1 cellular context compared by ENCODE assay signal in genomic region chr9:734831-735511, GRCh38.
TF ChIP-seq lines count a peak whose summit lies in the region.

No MANE protein-coding gene starts in this region.

TF ChIP-seq in HepG2, 621 proteins besides CTCF, POLR2A, EP300 and RAD21 (continued from another document and continues in another):
- TF ChIP-seq, protein P1, sequence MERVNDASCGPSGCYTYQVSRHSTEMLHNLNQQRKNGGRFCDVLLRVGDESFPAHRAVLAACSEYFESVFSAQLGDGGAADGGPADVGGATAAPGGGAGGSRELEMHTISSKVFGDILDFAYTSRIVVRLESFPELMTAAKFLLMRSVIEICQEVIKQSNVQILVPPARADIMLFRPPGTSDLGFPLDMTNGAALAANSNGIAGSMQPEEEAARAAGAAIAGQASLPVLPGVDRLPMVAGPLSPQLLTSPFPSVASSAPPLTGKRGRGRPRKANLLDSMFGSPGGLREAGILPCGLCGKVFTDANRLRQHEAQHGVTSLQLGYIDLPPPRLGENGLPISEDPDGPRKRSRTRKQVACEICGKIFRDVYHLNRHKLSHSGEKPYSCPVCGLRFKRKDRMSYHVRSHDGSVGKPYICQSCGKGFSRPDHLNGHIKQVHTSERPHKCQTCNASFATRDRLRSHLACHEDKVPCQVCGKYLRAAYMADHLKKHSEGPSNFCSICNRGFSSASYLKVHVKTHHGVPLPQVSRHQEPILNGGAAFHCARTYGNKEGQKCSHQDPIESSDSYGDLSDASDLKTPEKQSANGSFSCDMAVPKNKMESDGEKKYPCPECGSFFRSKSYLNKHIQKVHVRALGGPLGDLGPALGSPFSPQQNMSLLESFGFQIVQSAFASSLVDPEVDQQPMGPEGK (CRISPR knock-in tag; IDR thresholded peaks at IDR 0.05), result no peak
- TF ChIP-seq, protein P2, sequence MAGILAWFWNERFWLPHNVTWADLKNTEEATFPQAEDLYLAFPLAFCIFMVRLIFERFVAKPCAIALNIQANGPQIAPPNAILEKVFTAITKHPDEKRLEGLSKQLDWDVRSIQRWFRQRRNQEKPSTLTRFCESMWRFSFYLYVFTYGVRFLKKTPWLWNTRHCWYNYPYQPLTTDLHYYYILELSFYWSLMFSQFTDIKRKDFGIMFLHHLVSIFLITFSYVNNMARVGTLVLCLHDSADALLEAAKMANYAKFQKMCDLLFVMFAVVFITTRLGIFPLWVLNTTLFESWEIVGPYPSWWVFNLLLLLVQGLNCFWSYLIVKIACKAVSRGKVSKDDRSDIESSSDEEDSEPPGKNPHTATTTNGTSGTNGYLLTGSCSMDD (CRISPR knock-in tag; IDR thresholded peaks at IDR 0.05), result no peak
- TF ChIP-seq ZNF703 (CRISPR knock-in tag; IDR thresholded peaks at IDR 0.05; ENCODE audit: borderline replicate concordance) (no peak), ZNF570 (CRISPR knock-in tag; IDR thresholded peaks at IDR 0.05; ENCODE audit: borderline replicate concordance) (no peak), NPAS2 (CRISPR knock-in tag; IDR thresholded peaks at IDR 0.05; ENCODE audit: borderline replicate concordance) (no peak), SAFB2 (CRISPR knock-in tag; IDR thresholded peaks at IDR 0.05; ENCODE audit: borderline replicate concordance, low read depth) (no peak), ONECUT2 (CRISPR knock-in tag; IDR thresholded peaks at IDR 0.05) (no peak), ATF5 (CRISPR knock-in tag; IDR thresholded peaks at IDR 0.05; ENCODE audit: low read depth) (no peak), ZNF235 (CRISPR knock-in tag; IDR thresholded peaks at IDR 0.05; ENCODE audit: borderline replicate concordance) (no peak), ZNF776 (CRISPR knock-in tag; IDR thresholded peaks at IDR 0.05) (no peak), GPN1 (CRISPR knock-in tag; IDR thresholded peaks at IDR 0.05; ENCODE audit: borderline replicate concordance) (no peak), SRSF4 (IDR thresholded peaks at IDR 0.05; ENCODE audit: low read depth, low read length, poor library complexity, severe bottlenecking) (no peak), TBX2 (CRISPR knock-in tag; IDR thresholded peaks at IDR 0.05; ENCODE audit: borderline replicate concordance) (peak; percentile 35; the same call in 1 of the 2 replicates), ZNF674 (CRISPR knock-in tag; IDR thresholded peaks at IDR 0.05; ENCODE audit: low read depth) (no peak), ZNF501 (CRISPR knock-in tag; IDR thresholded peaks at IDR 0.05) (no peak), ZNF17 (CRISPR knock-in tag; IDR thresholded peaks at IDR 0.05) (no peak), SETDB1 (CRISPR knock-in tag; IDR thresholded peaks at IDR 0.05; ENCODE audit: borderline replicate concordance) (no peak), NCOR1 (IDR thresholded peaks at IDR 0.05; ENCODE audit: borderline replicate concordance, low read length) (peak; percentile 71; the same call in 1 of the 2 replicates), ZNF451 (CRISPR knock-in tag; IDR thresholded peaks at IDR 0.05) (no peak), MATR3 (CRISPR knock-in tag; IDR thresholded peaks at IDR 0.05) (no peak), ZNF160 (CRISPR knock-in tag; IDR thresholded peaks at IDR 0.05) (no peak), CCDC6 (CRISPR knock-in tag; IDR thresholded peaks at IDR 0.05) (no peak), ZEB1 (IDR thresholded peaks at IDR 0.05; ENCODE audit: insufficient replicate concordance, low read depth) (no peak), SIX1 (CRISPR knock-in tag; IDR thresholded peaks at IDR 0.05; ENCODE audit: borderline replicate concordance) (no peak), NCOA1 (CRISPR knock-in tag; IDR thresholded peaks at IDR 0.05) (no peak), SYNCRIP (IDR thresholded peaks at IDR 0.05; ENCODE audit: insufficient read depth, low read depth, low read length) (no peak), ZNF230 (CRISPR knock-in tag; IDR thresholded peaks at IDR 0.05) (no peak), DMAP1 (CRISPR knock-in tag; IDR thresholded peaks at IDR 0.05) (no peak), ZZZ3 (CRISPR knock-in tag; IDR thresholded peaks at IDR 0.05; ENCODE audit: borderline replicate concordance) (no peak), ZNF616 (CRISPR knock-in tag; IDR thresholded peaks at IDR 0.05; ENCODE audit: low read depth) (no peak), ZBTB21 (CRISPR knock-in tag; IDR thresholded peaks at IDR 0.05) (no peak), ZNF670 (CRISPR knock-in tag; IDR thresholded peaks at IDR 0.05; ENCODE audit: borderline replicate concordance) (no peak), SIN3B (IDR thresholded peaks at IDR 0.05; ENCODE audit: low read length) (no peak), ZC3H4 (CRISPR knock-in tag; IDR thresholded peaks at IDR 0.05; ENCODE audit: borderline replicate concordance) (no peak), ZNF556 (CRISPR knock-in tag; IDR thresholded peaks at IDR 0.05; ENCODE audit: borderline replicate concordance) (peak; percentile 48; the same call in 1 of the 2 replicates), ZNF564 (CRISPR knock-in tag; IDR thresholded peaks at IDR 0.05) (no peak), ZMAT3 (CRISPR knock-in tag; conservative IDR thresholded peaks at IDR 0.05) (no peak), ZNF138 (CRISPR knock-in tag; IDR thresholded peaks at IDR 0.05; ENCODE audit: low read depth) (no peak), CBFB (CRISPR knock-in tag; IDR thresholded peaks at IDR 0.05) (no peak), IKZF4 (CRISPR knock-in tag; IDR thresholded peaks at IDR 0.05; ENCODE audit: borderline replicate concordance, low read depth, not compliant biosample characterization) (no peak), BRCA1 (CRISPR knock-in tag; IDR thresholded peaks at IDR 0.05) (no peak)
- TF ChIP-seq, protein P3, sequence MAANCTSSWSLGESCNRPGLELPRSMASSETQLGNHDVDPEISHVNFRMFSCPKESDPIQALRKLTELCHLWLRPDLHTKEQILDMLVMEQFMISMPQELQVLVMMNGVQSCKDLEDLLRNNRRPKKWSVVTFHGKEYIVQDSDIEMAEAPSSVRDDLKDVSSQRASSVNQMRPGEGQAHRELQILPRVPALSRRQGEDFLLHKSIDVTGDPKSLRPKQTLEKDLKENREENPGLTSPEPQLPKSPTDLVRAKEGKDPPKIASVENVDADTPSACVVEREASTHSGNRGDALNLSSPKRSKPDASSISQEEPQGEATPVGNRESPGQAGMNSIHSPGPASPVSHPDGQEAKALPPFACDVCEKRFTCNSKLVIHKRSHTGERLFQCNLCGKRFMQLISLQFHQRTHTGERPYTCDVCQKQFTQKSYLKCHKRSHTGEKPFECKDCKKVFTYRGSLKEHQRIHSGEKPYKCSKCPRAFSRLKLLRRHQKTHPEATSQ (CRISPR knock-in tag; IDR thresholded peaks at IDR 0.05; ENCODE audit: borderline replicate concordance), result no peak
- TF ChIP-seq, protein P4, sequence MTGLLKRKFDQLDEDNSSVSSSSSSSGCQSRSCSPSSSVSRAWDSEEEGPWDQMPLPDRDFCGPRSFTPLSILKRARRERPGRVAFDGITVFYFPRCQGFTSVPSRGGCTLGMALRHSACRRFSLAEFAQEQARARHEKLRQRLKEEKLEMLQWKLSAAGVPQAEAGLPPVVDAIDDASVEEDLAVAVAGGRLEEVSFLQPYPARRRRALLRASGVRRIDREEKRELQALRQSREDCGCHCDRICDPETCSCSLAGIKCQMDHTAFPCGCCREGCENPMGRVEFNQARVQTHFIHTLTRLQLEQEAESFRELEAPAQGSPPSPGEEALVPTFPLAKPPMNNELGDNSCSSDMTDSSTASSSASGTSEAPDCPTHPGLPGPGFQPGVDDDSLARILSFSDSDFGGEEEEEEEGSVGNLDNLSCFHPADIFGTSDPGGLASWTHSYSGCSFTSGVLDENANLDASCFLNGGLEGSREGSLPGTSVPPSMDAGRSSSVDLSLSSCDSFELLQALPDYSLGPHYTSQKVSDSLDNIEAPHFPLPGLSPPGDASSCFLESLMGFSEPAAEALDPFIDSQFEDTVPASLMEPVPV (CRISPR knock-in tag; IDR thresholded peaks at IDR 0.05), result no peak
- TF ChIP-seq, protein P5, sequence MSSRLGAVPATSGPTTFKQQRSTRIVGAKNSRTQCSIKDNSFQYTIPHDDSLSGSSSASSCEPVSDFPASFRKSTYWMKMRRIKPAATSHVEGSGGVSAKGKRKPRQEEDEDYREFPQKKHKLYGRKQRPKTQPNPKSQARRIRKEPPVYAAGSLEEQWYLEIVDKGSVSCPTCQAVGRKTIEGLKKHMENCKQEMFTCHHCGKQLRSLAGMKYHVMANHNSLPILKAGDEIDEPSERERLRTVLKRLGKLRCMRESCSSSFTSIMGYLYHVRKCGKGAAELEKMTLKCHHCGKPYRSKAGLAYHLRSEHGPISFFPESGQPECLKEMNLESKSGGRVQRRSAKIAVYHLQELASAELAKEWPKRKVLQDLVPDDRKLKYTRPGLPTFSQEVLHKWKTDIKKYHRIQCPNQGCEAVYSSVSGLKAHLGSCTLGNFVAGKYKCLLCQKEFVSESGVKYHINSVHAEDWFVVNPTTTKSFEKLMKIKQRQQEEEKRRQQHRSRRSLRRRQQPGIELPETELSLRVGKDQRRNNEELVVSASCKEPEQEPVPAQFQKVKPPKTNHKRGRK (CRISPR knock-in tag; IDR thresholded peaks at IDR 0.05), result no peak
- TF ChIP-seq, protein P6, sequence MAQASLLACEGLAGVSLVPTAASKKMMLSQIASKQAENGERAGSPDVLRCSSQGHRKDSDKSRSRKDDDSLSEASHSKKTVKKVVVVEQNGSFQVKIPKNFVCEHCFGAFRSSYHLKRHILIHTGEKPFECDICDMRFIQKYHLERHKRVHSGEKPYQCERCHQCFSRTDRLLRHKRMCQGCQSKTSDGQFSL (CRISPR knock-in tag; IDR thresholded peaks at IDR 0.05), result no peak
- TF ChIP-seq, protein P7, sequence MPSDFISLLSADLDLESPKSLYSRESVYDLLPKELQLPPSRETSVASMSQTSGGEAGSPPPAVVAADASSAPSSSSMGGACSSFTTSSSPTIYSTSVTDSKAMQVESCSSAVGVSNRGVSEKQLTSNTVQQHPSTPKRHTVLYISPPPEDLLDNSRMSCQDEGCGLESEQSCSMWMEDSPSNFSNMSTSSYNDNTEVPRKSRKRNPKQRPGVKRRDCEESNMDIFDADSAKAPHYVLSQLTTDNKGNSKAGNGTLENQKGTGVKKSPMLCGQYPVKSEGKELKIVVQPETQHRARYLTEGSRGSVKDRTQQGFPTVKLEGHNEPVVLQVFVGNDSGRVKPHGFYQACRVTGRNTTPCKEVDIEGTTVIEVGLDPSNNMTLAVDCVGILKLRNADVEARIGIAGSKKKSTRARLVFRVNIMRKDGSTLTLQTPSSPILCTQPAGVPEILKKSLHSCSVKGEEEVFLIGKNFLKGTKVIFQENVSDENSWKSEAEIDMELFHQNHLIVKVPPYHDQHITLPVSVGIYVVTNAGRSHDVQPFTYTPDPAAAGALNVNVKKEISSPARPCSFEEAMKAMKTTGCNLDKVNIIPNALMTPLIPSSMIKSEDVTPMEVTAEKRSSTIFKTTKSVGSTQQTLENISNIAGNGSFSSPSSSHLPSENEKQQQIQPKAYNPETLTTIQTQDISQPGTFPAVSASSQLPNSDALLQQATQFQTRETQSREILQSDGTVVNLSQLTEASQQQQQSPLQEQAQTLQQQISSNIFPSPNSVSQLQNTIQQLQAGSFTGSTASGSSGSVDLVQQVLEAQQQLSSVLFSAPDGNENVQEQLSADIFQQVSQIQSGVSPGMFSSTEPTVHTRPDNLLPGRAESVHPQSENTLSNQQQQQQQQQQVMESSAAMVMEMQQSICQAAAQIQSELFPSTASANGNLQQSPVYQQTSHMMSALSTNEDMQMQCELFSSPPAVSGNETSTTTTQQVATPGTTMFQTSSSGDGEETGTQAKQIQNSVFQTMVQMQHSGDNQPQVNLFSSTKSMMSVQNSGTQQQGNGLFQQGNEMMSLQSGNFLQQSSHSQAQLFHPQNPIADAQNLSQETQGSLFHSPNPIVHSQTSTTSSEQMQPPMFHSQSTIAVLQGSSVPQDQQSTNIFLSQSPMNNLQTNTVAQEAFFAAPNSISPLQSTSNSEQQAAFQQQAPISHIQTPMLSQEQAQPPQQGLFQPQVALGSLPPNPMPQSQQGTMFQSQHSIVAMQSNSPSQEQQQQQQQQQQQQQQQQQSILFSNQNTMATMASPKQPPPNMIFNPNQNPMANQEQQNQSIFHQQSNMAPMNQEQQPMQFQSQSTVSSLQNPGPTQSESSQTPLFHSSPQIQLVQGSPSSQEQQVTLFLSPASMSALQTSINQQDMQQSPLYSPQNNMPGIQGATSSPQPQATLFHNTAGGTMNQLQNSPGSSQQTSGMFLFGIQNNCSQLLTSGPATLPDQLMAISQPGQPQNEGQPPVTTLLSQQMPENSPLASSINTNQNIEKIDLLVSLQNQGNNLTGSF (CRISPR knock-in tag; IDR thresholded peaks at IDR 0.05), result no peak
- TF ChIP-seq, protein P8, sequence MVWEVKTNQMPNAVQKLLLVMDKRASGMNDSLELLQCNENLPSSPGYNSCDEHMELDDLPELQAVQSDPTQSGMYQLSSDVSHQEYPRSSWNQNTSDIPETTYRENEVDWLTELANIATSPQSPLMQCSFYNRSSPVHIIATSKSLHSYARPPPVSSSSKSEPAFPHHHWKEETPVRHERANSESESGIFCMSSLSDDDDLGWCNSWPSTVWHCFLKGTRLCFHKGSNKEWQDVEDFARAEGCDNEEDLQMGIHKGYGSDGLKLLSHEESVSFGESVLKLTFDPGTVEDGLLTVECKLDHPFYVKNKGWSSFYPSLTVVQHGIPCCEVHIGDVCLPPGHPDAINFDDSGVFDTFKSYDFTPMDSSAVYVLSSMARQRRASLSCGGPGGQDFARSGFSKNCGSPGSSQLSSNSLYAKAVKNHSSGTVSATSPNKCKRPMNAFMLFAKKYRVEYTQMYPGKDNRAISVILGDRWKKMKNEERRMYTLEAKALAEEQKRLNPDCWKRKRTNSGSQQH (CRISPR knock-in tag; IDR thresholded peaks at IDR 0.05; ENCODE audit: low read depth), result 0 out of 2 replicates have a peak, but pooled peaks have one; percentile 58
- TF ChIP-seq, protein P9, sequence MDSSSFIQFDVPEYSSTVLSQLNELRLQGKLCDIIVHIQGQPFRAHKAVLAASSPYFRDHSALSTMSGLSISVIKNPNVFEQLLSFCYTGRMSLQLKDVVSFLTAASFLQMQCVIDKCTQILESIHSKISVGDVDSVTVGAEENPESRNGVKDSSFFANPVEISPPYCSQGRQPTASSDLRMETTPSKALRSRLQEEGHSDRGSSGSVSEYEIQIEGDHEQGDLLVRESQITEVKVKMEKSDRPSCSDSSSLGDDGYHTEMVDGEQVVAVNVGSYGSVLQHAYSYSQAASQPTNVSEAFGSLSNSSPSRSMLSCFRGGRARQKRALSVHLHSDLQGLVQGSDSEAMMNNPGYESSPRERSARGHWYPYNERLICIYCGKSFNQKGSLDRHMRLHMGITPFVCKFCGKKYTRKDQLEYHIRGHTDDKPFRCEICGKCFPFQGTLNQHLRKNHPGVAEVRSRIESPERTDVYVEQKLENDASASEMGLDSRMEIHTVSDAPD (CRISPR knock-in tag; IDR thresholded peaks at IDR 0.05), result no peak
- TF ChIP-seq, protein P10, sequence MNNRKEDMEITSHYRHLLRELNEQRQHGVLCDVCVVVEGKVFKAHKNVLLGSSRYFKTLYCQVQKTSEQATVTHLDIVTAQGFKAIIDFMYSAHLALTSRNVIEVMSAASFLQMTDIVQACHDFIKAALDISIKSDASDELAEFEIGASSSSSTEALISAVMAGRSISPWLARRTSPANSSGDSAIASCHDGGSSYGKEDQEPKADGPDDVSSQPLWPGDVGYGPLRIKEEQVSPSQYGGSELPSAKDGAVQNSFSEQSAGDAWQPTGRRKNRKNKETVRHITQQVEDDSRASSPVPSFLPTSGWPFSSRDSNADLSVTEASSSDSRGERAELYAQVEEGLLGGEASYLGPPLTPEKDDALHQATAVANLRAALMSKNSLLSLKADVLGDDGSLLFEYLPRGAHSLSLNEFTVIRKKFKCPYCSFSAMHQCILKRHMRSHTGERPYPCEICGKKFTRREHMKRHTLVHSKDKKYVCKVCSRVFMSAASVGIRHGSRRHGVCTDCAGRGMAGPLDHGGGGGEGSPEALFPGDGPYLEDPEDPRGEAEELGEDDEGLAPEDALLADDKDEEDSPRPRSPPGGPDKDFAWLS (CRISPR knock-in tag; IDR thresholded peaks at IDR 0.05; ENCODE audit: borderline replicate concordance), result no peak
